14 cellular contexts compared by ENCODE assay signal in the genomic region with DNA sequence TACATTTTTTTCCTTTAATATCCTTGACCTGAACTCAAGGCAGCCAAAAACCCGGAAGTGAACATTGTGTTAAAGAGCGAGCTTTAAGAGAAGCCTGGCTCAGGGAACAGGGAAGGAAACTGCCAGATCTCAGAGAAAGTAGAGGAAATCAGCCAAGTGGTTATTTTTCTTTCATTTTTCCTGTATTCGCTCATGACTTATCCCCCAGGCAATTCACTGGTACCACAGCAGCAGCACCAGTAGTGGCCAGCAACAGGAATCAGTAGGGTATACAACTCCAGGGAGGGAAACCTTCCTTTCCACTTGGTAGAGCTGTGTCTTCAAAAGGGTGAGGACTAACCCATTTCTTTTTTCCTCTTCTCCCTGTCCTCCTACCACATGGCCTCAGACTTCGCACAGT.
DNase-seq lines count a peak whose midpoint lies in the region; ATAC-seq and TF ChIP-seq lines count a peak whose summit lies in the region.
"Had no signal": no experiment of that assay in that cellular context is flagged by ENCODE, and none has a peak within 500 bp of the region (broad histone marks: within the 10 kb centered on the region; RNA-seq: fewer than 3 reads in every experiment).

No MANE protein-coding gene starts in this region.

- H3K79me2 ChIP-seq in osteoblast (ENCODE audit: insufficient read depth, low read length), result no peaks in the 10 kb centered on the region

- no peak overlapping the region for H3K27ac ChIP-seq in brain microvascular endothelial cell
- no peak overlapping the region for H3K27ac ChIP-seq in osteoblast (ENCODE audit: low read depth, low read length)
- H3K27ac ChIP-seq in caudate nucleus (ENCODE audit: low read depth, low read length), result no peak overlapping the region
- H3K27ac ChIP-seq: body of pancreas, pancreas had no signal

- H3K36me3 ChIP-seq in brain microvascular endothelial cell (replicated peaks) (no peaks in the 10 kb centered on the region), osteoblast (ENCODE audit: insufficient read depth, low read length) (no peaks in the 10 kb centered on the region)
- H3K36me3 ChIP-seq: pancreas, tibial nerve had no signal

- no peaks in the 10 kb centered on the region for H3K9me3 ChIP-seq in osteoblast (ENCODE audit: low read depth, low read length)
- H3K9me3 ChIP-seq: pancreas had no signal

- H2AFZ ChIP-seq in osteoblast (ENCODE audit: low read length), result peak overlapping the region; percentile 47

- peak overlapping the region; percentile 26 for H3K4me2 ChIP-seq in osteoblast (ENCODE audit: insufficient read depth, low read length)

- no peak overlapping the region for H3K4me3 ChIP-seq in brain microvascular endothelial cell (ENCODE audit: low read depth, low read length)
- H3K4me3 ChIP-seq in osteoblast (ENCODE audit: insufficient read depth, low read length), result no peak overlapping the region
- H3K4me3 ChIP-seq: body of pancreas, pancreas, tibial nerve had no signal

- intact Hi-C loops in Right ventricle myocardium superior (cut with DNase I), result no loop called here

- ATAC-seq in Right ventricle myocardium superior (ENCODE audit: poor library complexity) (peak; percentile 85), GM18867 (IDR thresholded peaks at IDR 0.05; ENCODE audit: unreplicated experiment) (no peak)
- ATAC-seq: body of pancreas, HepG2 had no signal

- DNase-seq in ELR (ENCODE audit: low read depth) (peak; percentile 31), brain microvascular endothelial cell (peak; percentile 5), Right ventricle myocardium superior (no peak), osteoblast (ENCODE audit: insufficient read length, low spot score, missing footprints) (no peak), SIG-M5 treated with dmso at 0.1 percent for 504 hours (lab: John Stamatoyannopoulos, UW; ENCODE audit: unreplicated experiment) (no peak), occipital lobe (lab: John Stamatoyannopoulos, UW) (no peak), caudate nucleus (lab: John Stamatoyannopoulos, UW) (no peak)
- DNase-seq: body of pancreas, Calu3, NCI-H524 treated with DMSO at 0.1 percent for 48 hours, pancreas had no signal

- H3K27me3 ChIP-seq in brain microvascular endothelial cell (replicated peaks) (no peaks in the 10 kb centered on the region), osteoblast (ENCODE audit: insufficient read depth, low read length) (no peaks in the 10 kb centered on the region)
- H3K27me3 ChIP-seq: body of pancreas, pancreas, tibial nerve had no signal

- H4K20me1 ChIP-seq in osteoblast (ENCODE audit: insufficient read depth, low read length), result no peaks in the 10 kb centered on the region

- in situ Hi-C loops in brain microvascular endothelial cell (cut with HindIII; ENCODE audit: low pct_ligation_motif_present, low sequenced_read_pairs), result no loop called here

- TF ChIP-seq CTCF in brain microvascular endothelial cell (IDR thresholded peaks at IDR 0.05; ENCODE audit: low read depth, low read length, missing control alignments), result peak; percentile 4
- TF ChIP-seq CTCF in osteoblast (IDR thresholded peaks at IDR 0.05; ENCODE audit: extremely low read depth, low read depth, low read length), result no peak

- peaks cover 2% of the 10 kb centered on the region for H3K4me1 ChIP-seq in osteoblast (ENCODE audit: insufficient read depth, low read length)
- H3K4me1 ChIP-seq: body of pancreas, pancreas had no signal

Comparison
In these comparisons a context has a peak if more than half of its experiments do, and no peak if none do; other contexts are left out.
1. DNase-seq: peak in ELR (single experiment) and brain microvascular endothelial cell (single experiment); none in Right ventricle myocardium superior (single experiment), osteoblast (single experiment), SIG-M5 treated with dmso at 0.1 percent for 504 hours (single experiment), occipital lobe (single experiment) and caudate nucleus (0 of 61).